Comparison of ENCODE assay signal across 19 cellular contexts in genomic region chr9:126219717-126220116, GRCh38.
DNase-seq lines count a peak whose midpoint lies in the region; ATAC-seq and TF ChIP-seq lines count a peak whose summit lies in the region.
"Had no signal": no experiment of that assay in that cellular context is flagged by ENCODE, and none has a peak within 500 bp of the region (broad histone marks: within the 10 kb centered on the region; RNA-seq: fewer than 3 reads in every experiment).

No MANE protein-coding gene starts in this region.

- WGBS in esophagus muscularis mucosa, result 91% methylated on average over 10 of the region's 11 CpGs
- 57 to 59% methylated on average over 9 to 11 of the region's 11 CpGs for WGBS in GM23248 (ENCODE audit: low coverage in 1 of 2, low lambda C conversion rate in 2 of 2, missing lambda C conversion rate in 2 of 2), 2 experiments

- H3K9me2 ChIP-seq in GM23248 (ENCODE audit: insufficient read depth), result no peaks in the 10 kb centered on the region

- H2AFZ ChIP-seq in neural progenitor cell (replicated peaks) (no peak overlapping the region), GM23248 (no peak overlapping the region)

- no peaks in the 10 kb centered on the region for H3K36me3 Mint-ChIP-seq in neural progenitor cell
- H3K36me3 Mint-ChIP-seq: CD8-positive, alpha-beta T cell had no signal

- intact Hi-C loops in esophagus muscularis mucosa (cut with DNase I), result loop anchor here (10.0 kb wide), 1 partner anchor 655 kb away; no protein-coding TSS in a partner anchor

- DNase-seq in ELF-1 (ENCODE audit: low read depth, low spot score) (peak; percentile 13), HuH-7 (ENCODE audit: low spot score) (peak; percentile 47), esophagus muscularis mucosa (ENCODE audit: extremely low spot score) (peak; percentile 72), neural progenitor cell (ENCODE audit: low spot score) (peak; percentile 17), NCI-H2171 (lab: John Stamatoyannopoulos, UW) (no peak), GM23248 (no peak)
- DNase-seq: BE2C; CD8-positive, alpha-beta T cell; DMS79; HCEC 1CT; NCI-H1048; NCI-H146; NCI-H2081; NCI-H2227 treated with DMSO at 0.1 percent for 48 hours had no signal

- H3K4me1 Mint-ChIP-seq in neural progenitor cell, result peaks cover 7% of the 10 kb centered on the region

- H3K4me3 ChIP-seq in esophagus muscularis mucosa (no peak overlapping the region), neural progenitor cell (no peak overlapping the region), GM23248 (no peak overlapping the region)
- H3K4me3 ChIP-seq: SK-N-MC had no signal

- no peak for TF ChIP-seq EP300 in esophagus muscularis mucosa (IDR thresholded peaks at IDR 0.05)

- H3K9me3 ChIP-seq in esophagus muscularis mucosa (peaks cover 0 to 13% (median 8%) of the 10 kb centered on the region in 4 donors), neural progenitor cell (ENCODE audit: low read depth) (peaks cover 7% of the 10 kb centered on the region), GM23248 (ENCODE audit: low read depth) (no peaks in the 10 kb centered on the region)
- H3K9me3 ChIP-seq: BE2C had no signal

- no peaks in the 10 kb centered on the region for H3F3A ChIP-seq in neural progenitor cell (ENCODE audit: low read depth)
- H3F3A ChIP-seq in GM23248 (ENCODE audit: insufficient read depth), result no peaks in the 10 kb centered on the region

- H3K27ac Mint-ChIP-seq in neural progenitor cell, result no peak overlapping the region
- H3K27ac Mint-ChIP-seq: CD8-positive, alpha-beta T cell had no signal

- H3K27ac ChIP-seq in esophagus muscularis mucosa (replicated peaks in 1 of 4), result no peak overlapping the region
- no peak overlapping the region for H3K27ac ChIP-seq in neural progenitor cell
- no peak overlapping the region for H3K27ac ChIP-seq in GM23248
- H3K27ac ChIP-seq: HL-60, KMS-11, SK-N-MC had no signal

- TF ChIP-seq CTCF in esophagus muscularis mucosa (IDR thresholded peaks at IDR 0.05) (no peak), neural progenitor cell (IDR thresholded peaks at IDR 0.05) (peak; percentile 29)

- H3K79me2 ChIP-seq in neural progenitor cell (ENCODE audit: low read depth) (no peaks in the 10 kb centered on the region), GM23248 (ENCODE audit: insufficient read depth) (no peaks in the 10 kb centered on the region)

- H3K9ac ChIP-seq in neural progenitor cell (no peak overlapping the region), GM23248 (no peak overlapping the region)
- H3K9ac ChIP-seq: KMS-11 had no signal

- H4K20me1 ChIP-seq in neural progenitor cell (ENCODE audit: low read depth) (no peaks in the 10 kb centered on the region), GM23248 (ENCODE audit: insufficient read depth) (no peaks in the 10 kb centered on the region)

- ATAC-seq in HG02973 (IDR thresholded peaks at IDR 0.05; ENCODE audit: unreplicated experiment), result no peak
- no peak for ATAC-seq in GM18861 (IDR thresholded peaks at IDR 0.05; ENCODE audit: unreplicated experiment)
- ATAC-seq: CD8-positive, alpha-beta T cell had no signal

- TF ChIP-seq POLR2A in esophagus muscularis mucosa (IDR thresholded peaks at IDR 0.05; ENCODE audit: low read depth), result no peak

- in situ Hi-C loops in GM23248 (cut with MboI), result loop anchor here (10.0 kb wide), 1 partner anchor 815 kb away; no protein-coding TSS in a partner anchor

- H3K36me3 ChIP-seq in esophagus muscularis mucosa (no peaks in the 10 kb centered on the region), neural progenitor cell (no peaks in the 10 kb centered on the region), GM23248 (ENCODE audit: low read depth) (no peaks in the 10 kb centered on the region)
- H3K36me3 ChIP-seq: BE2C had no signal

- H3K9me3 Mint-ChIP-seq in neural progenitor cell, result peaks cover 19% of the 10 kb centered on the region

- peaks cover 11% of the 10 kb centered on the region for H3K27me3 Mint-ChIP-seq in neural progenitor cell (ENCODE audit: insufficient read depth, low read depth)

- no peak overlapping the region for H3K4me3 Mint-ChIP-seq in neural progenitor cell
- H3K4me3 Mint-ChIP-seq: CD8-positive, alpha-beta T cell had no signal

- H3K4me1 ChIP-seq in esophagus muscularis mucosa (peaks cover 0 to 6% (median 3%) of the 10 kb centered on the region in 4 donors), neural progenitor cell (no peaks in the 10 kb centered on the region), GM23248 (ENCODE audit: insufficient read depth) (no peaks in the 10 kb centered on the region)
- H3K4me1 ChIP-seq: BE2C had no signal

- H3K27me3 ChIP-seq in esophagus muscularis mucosa (peaks cover 0 to 45% (median 13%) of the 10 kb centered on the region in 4 donors), neural progenitor cell (no peaks in the 10 kb centered on the region), GM23248 (replicated peaks; ENCODE audit: insufficient read depth) (peaks cover 64% of the 10 kb centered on the region)
- H3K27me3 ChIP-seq: BE2C had no signal

- no peak overlapping the region for H3K4me2 ChIP-seq in neural progenitor cell
- H3K4me2 ChIP-seq in GM23248 (ENCODE audit: unreplicated experiment), result no peak overlapping the region
- H3K4me2 ChIP-seq: KMS-11 had no signal

Comparison
In these comparisons a context has a peak if more than half of its experiments do, and no peak if none do; other contexts are left out.
1. DNase-seq: peak in ELF-1 (single experiment), HuH-7 (single experiment), esophagus muscularis mucosa (single experiment) and neural progenitor cell (single experiment); none in NCI-H2171 (single experiment) and GM23248 (single experiment).